Comparison of ENCODE assay signal across 8 cellular contexts in genomic region chr15:26864664-26865191, GRCh38. TPM values are rescaled to one million over a fixed set of nuclear protein-coding genes. Genes with fewer than 3 reads are reported as not detected.
DNase-seq lines count a peak whose midpoint lies in the region; ATAC-seq and TF ChIP-seq lines count a peak whose summit lies in the region.

No MANE protein-coding gene starts in this region.

- no peak overlapping the region for H3K4me3 Mint-ChIP-seq in CD4-positive, alpha-beta memory T cell

- no peaks in the 10 kb centered on the region for H3K4me1 Mint-ChIP-seq in CD4-positive, alpha-beta memory T cell

- H3K36me3 ChIP-seq in Loucy (ENCODE audit: insufficient read depth, low read length) (no peaks in the 10 kb centered on the region), heart right ventricle (no peaks in the 10 kb centered on the region)
- H3K36me3 ChIP-seq in CD4-positive, alpha-beta memory T cell (ENCODE audit: insufficient read depth, low read length), result no peaks in the 10 kb centered on the region

- ATAC-seq in heart right ventricle, result peak; percentile 58 to 80 (median 70)

- no peak overlapping the region for H3K27ac Mint-ChIP-seq in CD4-positive, alpha-beta memory T cell

- H3K4me2 ChIP-seq in Loucy (ENCODE audit: low read depth, low read length, poor library complexity, severe bottlenecking), result no peak overlapping the region

- no peaks in the 10 kb centered on the region for H3K36me3 Mint-ChIP-seq in CD4-positive, alpha-beta memory T cell

- TF ChIP-seq CTCF in Loucy (conservative IDR thresholded peaks at IDR 0.05; ENCODE audit: low read length), result peak; percentile 73
- TF ChIP-seq CTCF in heart right ventricle (IDR thresholded peaks at IDR 0.05), result peak; percentile 14 to 66 (median 55)

- DNase-seq in DMS 273 treated with DMSO at 0.1 percent for 48 hours (lab: John Stamatoyannopoulos, UW) (peak; percentile 56), SK-N-DZ (ENCODE audit: low spot score) (peak; percentile 49), heart right ventricle (peak in 1 of 2 donors; percentile 11), smooth muscle cell of the brain vasculature (ENCODE audit: low read depth, low spot score) (peak; percentile 12), HK-2 (ENCODE audit: unreplicated experiment) (no peak)
- no peak for DNase-seq in CD4-positive, alpha-beta memory T cell
- no peak for DNase-seq in activated effector memory CD4-positive, alpha-beta T cell treated with anti-CD3 and anti-CD28 coated beads, Interleukin-2, amount 50 U/mL, for 16 hours

- no peak overlapping the region for H3K27ac ChIP-seq in heart right ventricle
- no peak overlapping the region for H3K27ac ChIP-seq in CD4-positive, alpha-beta memory T cell (ENCODE audit: low read depth, low read length)

- no peaks in the 10 kb centered on the region for H3K9me2 ChIP-seq in Loucy (replicated peaks; ENCODE audit: low read depth, low read length)

- H3K4me1 ChIP-seq in Loucy (ENCODE audit: insufficient read depth, low read length, poor library complexity, severe bottlenecking) (no peaks in the 10 kb centered on the region), heart right ventricle (peaks cover 0 to 7% (median 0%) of the 10 kb centered on the region in 9 donors)
- H3K4me1 ChIP-seq in CD4-positive, alpha-beta memory T cell (ENCODE audit: insufficient read depth, low read length), result no peaks in the 10 kb centered on the region

- H3K27me3 Mint-ChIP-seq in CD4-positive, alpha-beta memory T cell, result peaks cover 7 to 13% of the 10 kb centered on the region in 2 donors

- H3K9ac ChIP-seq in Loucy (ENCODE audit: low read depth, low read length, poor library complexity, severe bottlenecking), result no peak overlapping the region

- 5 to 8% methylated on average over 8 of the region's 8 CpGs for WGBS in heart right ventricle, 2 donors

- H3K79me2 ChIP-seq in Loucy (ENCODE audit: insufficient read depth, low read length), result no peaks in the 10 kb centered on the region

- intact Hi-C loops in heart right ventricle (cut with DNase I), result loop anchor here in 8 of 10 donors (2.0 to 10.0 kb wide), 9 partner anchors 570 to 1360 kb away; no protein-coding TSS in a partner anchor
- intact Hi-C loops in CD4-positive, alpha-beta memory T cell (cut with micrococcal nuclease), result no loop called here

- no peak overlapping the region for H3K4me3 ChIP-seq in Loucy (ENCODE audit: low read length, poor library complexity, severe bottlenecking)
- no peak overlapping the region for H3K4me3 ChIP-seq in heart right ventricle
- no peak overlapping the region for H3K4me3 ChIP-seq in CD4-positive, alpha-beta memory T cell (ENCODE audit: low read length in 2 of 2)

- H3K9me3 Mint-ChIP-seq in CD4-positive, alpha-beta memory T cell, result peaks cover 0 to 6% (median 2%) of the 10 kb centered on the region in 8 donors

- H4K20me1 ChIP-seq in Loucy (ENCODE audit: insufficient read depth, low read length, poor library complexity, severe bottlenecking), result no peaks in the 10 kb centered on the region

- no peaks in the 10 kb centered on the region for H3F3A ChIP-seq in Loucy (ENCODE audit: low read depth)

- no peak overlapping the region for H2AFZ ChIP-seq in Loucy (ENCODE audit: low read length)

- CTCF ChIA-PET in CD4-positive, alpha-beta memory T cell (lab: Charles Lee; ENCODE audit: partially characterized antibody), result no interaction called here

- POLR2A ChIA-PET in CD4-positive, alpha-beta memory T cell (lab: Charles Lee; ENCODE audit: partially characterized antibody), result no interaction called here

- H3K9me3 ChIP-seq in Loucy (ENCODE audit: insufficient read depth, low read depth, low read length) (no peaks in the 10 kb centered on the region), heart right ventricle (no peaks in the 10 kb centered on the region)
- H3K9me3 ChIP-seq in CD4-positive, alpha-beta memory T cell (ENCODE audit: control insufficient read depth in 1 of 2, low read length in 2 of 2), result no peaks in the 10 kb centered on the region

- H3K27me3 ChIP-seq in Loucy (ENCODE audit: insufficient read depth, low read length, poor library complexity, severe bottlenecking) (no peaks in the 10 kb centered on the region), heart right ventricle (peaks cover 17 to 52% (median 45%) of the 10 kb centered on the region in 7 donors)
- H3K27me3 ChIP-seq in CD4-positive, alpha-beta memory T cell (ENCODE audit: insufficient read depth, low read length), result no peaks in the 10 kb centered on the region

RNA-seq across cellular contexts. Expression of gene GABRA5, which starts 2.1 kb away (rescaled TPM):
- polyA plus RNA-seq in SK-N-DZ (2014; cell fraction: cytosol; rRNA removed), result 1.7 TPM in 1 of 2 replicates, not detected in the other
- not detected in 2 replicates for polyA plus RNA-seq in SK-N-DZ (2014; cell fraction: nucleus; rRNA removed)
- under 1 TPM in 1 of 10 donors, not detected in 9; 0.17 TPM for total RNA-seq in heart right ventricle
- not detected for polyA plus RNA-seq in heart right ventricle
- not detected for total RNA-seq in CD4-positive, alpha-beta memory T cell
- not detected for polyA plus RNA-seq in CD4-positive, alpha-beta memory T cell

Comparison
In these comparisons a context has a peak if more than half of its experiments do, and no peak if none do; other contexts are left out.
1. DNase-seq: peak in DMS 273 treated with DMSO at 0.1 percent for 48 hours (single experiment), SK-N-DZ (single experiment) and smooth muscle cell of the brain vasculature (single experiment); none in CD4-positive, alpha-beta memory T cell (0 of 5), HK-2 (single experiment) and activated effector memory CD4-positive, alpha-beta T cell treated with anti-CD3 and anti-CD28 coated beads, Interleukin-2, amount 50 U/mL, for 16 hours (single experiment).